Comparison of ENCODE assay signal across 24 cellular contexts in the genomic region with DNA sequence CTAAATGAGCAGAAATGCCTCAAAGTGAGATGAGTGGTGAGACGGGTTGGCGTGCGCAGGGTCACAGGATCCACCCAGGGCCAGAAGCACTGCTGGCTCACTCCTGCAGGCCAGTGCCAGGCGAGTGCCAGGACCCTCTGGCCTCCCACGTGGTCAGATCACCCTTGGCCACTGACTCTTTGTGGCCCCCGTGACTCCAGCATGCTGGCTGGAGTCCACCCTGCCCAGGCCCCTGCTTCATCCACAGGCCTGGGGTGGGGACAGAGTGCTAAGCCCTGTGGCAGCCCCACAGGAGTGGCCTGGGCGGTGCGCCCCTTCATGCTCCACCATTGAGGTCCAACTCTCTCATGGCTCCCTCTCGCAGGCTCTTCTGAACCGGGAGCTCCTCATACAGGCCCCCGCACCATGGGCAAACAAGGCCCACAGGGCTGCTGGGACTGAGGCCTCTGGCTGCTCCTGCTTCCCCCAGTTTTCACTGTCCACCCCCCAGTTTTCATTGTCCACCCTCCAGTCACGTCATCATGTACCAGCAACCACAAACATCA.
DNase-seq lines count a peak whose midpoint lies in the region; ATAC-seq, FAIRE-seq and TF ChIP-seq lines count a peak whose summit lies in the region.
"Had no signal": no experiment of that assay in that cellular context is flagged by ENCODE, and none has a peak within 500 bp of the region (broad histone marks: within the 10 kb centered on the region; RNA-seq: fewer than 3 reads in every experiment).

No MANE protein-coding gene starts in this region.

- H3K79me2 ChIP-seq in HepG2 (ENCODE audit: insufficient read depth, low read length) (peaks cover 4% of the 10 kb centered on the region), GM23338 (replicated peaks; ENCODE audit: insufficient read depth) (peaks cover 80% of the 10 kb centered on the region)

- H3K4me3 Mint-ChIP-seq in dendritic cell treated with granulocyte-macrophage colony-stimulating factor and Interleukin-4, amounts not matched to agents 40 ng/mL and 50 ng/mL, for 4 days: no peak overlapping the region
- H3K4me3 Mint-ChIP-seq in GM23338: no peak overlapping the region
- H3K4me3 Mint-ChIP-seq: CD4-positive, alpha-beta T cell; HFFc6 had no signal

- CTCF ChIA-PET in IMR-90 (lab: Yijun Ruan, JAX) (interaction anchor here (0.8 kb wide), 1 partner anchor 362 kb away, joined by 4 read pairs; no protein-coding TSS in a partner anchor), HepG2 (lab: Yijun Ruan, JAX; ENCODE audit: low intra/inter-chr PET ratio, low total read pairs) (no interaction called here)

- H2BK120ac ChIP-seq in IMR-90 (ENCODE audit: low read depth, low read length): no peak overlapping the region

- H3K27ac ChIP-seq in IMR-90 (ENCODE audit: insufficient read depth, low read length) (no peak overlapping the region), HepG2 (ENCODE audit: extremely low read length, insufficient read depth, low read length) (no peak overlapping the region), GM23338 (ENCODE audit: low read depth) (no peak overlapping the region)

- TF ChIP-seq RAD21 in IMR-90 (IDR thresholded peaks at IDR 0.05; ENCODE audit: low read length) (no peak), HepG2 (CRISPR knock-in tag; IDR thresholded peaks at IDR 0.05) (no peak)

- no peak overlapping the region for H3K18ac ChIP-seq in IMR-90 (ENCODE audit: low read depth, low read length)

- no peak overlapping the region for H2AK9ac ChIP-seq in IMR-90 (replicated peaks; ENCODE audit: low read depth, low read length, poor library complexity)

- peaks cover 33% of the 10 kb centered on the region for H3K36me3 Mint-ChIP-seq in dendritic cell treated with granulocyte-macrophage colony-stimulating factor and Interleukin-4, amounts not matched to agents 40 ng/mL and 50 ng/mL, for 4 days (ENCODE audit: low read depth)
- peaks cover 41% of the 10 kb centered on the region for H3K36me3 Mint-ChIP-seq in GM23338 (ENCODE audit: low read depth)

- intact Hi-C loops in IMR-90 (cut with micrococcal nuclease) (no loop called here), HepG2 (cut with micrococcal nuclease; ENCODE audit: unreplicated experiment) (no loop called here), sciatic nerve (cut with DNase I) (no loop called here)
- intact Hi-C loops in dendritic cell treated with granulocyte-macrophage colony-stimulating factor and Interleukin-4, amounts not matched to agents 40 ng/mL and 50 ng/mL, for 4 days (cut with micrococcal nuclease): no loop called here

- H3K4me3 ChIP-seq in IMR-90 (ENCODE audit: insufficient read depth, low read depth, low read length) (no peak overlapping the region), HepG2 (replicated peaks in 1 of 3; ENCODE audit: insufficient read depth in 1 of 3, low read depth in 2 of 3, low read length in 3 of 3) (no peak overlapping the region), GM23338 (no peak overlapping the region)

- H3K4me1 ChIP-seq in IMR-90 (ENCODE audit: control insufficient read depth, insufficient read depth, low read length): peaks cover 14% of the 10 kb centered on the region
- H3K4me1 ChIP-seq in HepG2 (ENCODE audit: insufficient read depth, low read length): peaks cover 8% of the 10 kb centered on the region
- H3K4me1 ChIP-seq in GM23338 (ENCODE audit: insufficient read depth): peaks cover 23% of the 10 kb centered on the region
- H3K4me1 ChIP-seq: BE2C had no signal

- H3K4me1 Mint-ChIP-seq in dendritic cell treated with granulocyte-macrophage colony-stimulating factor and Interleukin-4, amounts not matched to agents 40 ng/mL and 50 ng/mL, for 4 days (ENCODE audit: low read depth): peaks cover 74% of the 10 kb centered on the region
- peaks cover 29% of the 10 kb centered on the region for H3K4me1 Mint-ChIP-seq in GM23338

- no peaks in the 10 kb centered on the region for H3K27me3 Mint-ChIP-seq in dendritic cell treated with granulocyte-macrophage colony-stimulating factor and Interleukin-4, amounts not matched to agents 40 ng/mL and 50 ng/mL, for 4 days
- no peaks in the 10 kb centered on the region for H3K27me3 Mint-ChIP-seq in GM23338 (ENCODE audit: insufficient read depth, low read depth, poor library complexity)
- H3K27me3 Mint-ChIP-seq: CD4-positive, alpha-beta T cell had no signal

- H3K9me1 ChIP-seq in IMR-90 (ENCODE audit: insufficient read depth, low read length): peaks cover 26% of the 10 kb centered on the region

- dilution Hi-C loops in IMR-90 (cut with HindIII; ENCODE audit: low sequenced_read_pairs, unreplicated experiment): no loop called here

- BruUV-seq in IMR-90 (replicated peaks; lab: Mats Ljungman, UMichigan) (no TSS peak), HepG2 (replicated peaks; lab: Mats Ljungman, UMichigan) (no TSS peak)

- H2BK15ac ChIP-seq in IMR-90 (ENCODE audit: low read depth, low read length): no peak overlapping the region

- TF ChIP-seq EP300 in HepG2 (IDR thresholded peaks at IDR 0.05; ENCODE audit: low read depth in 2 of 2, low read length in 2 of 2) (no peak), HepG2 (CRISPR knock-in tag; IDR thresholded peaks at IDR 0.05; ENCODE audit: borderline replicate concordance) (no peak)

- H3K14ac ChIP-seq in IMR-90 (replicated peaks; ENCODE audit: low read depth, low read length): 0 out of 2 replicates have a peak overlapping the region, but pooled peaks have one; percentile 35

- no peak overlapping the region for H2BK20ac ChIP-seq in IMR-90 (ENCODE audit: low read depth, low read length)

- no peak overlapping the region for H4K8ac ChIP-seq in IMR-90 (ENCODE audit: low read depth in 2 of 2, low read length in 2 of 2)

- peak overlapping the region; percentile 59 for H3K27ac Mint-ChIP-seq in dendritic cell treated with granulocyte-macrophage colony-stimulating factor and Interleukin-4, amounts not matched to agents 40 ng/mL and 50 ng/mL, for 4 days
- no peak overlapping the region for H3K27ac Mint-ChIP-seq in GM23338
- H3K27ac Mint-ChIP-seq: CD4-positive, alpha-beta T cell; HFFc6 had no signal

- FAIRE-seq in HepG2 (lab: Jason Lieb, UNC): no peak
- FAIRE-seq: GM12891, H54 had no signal

- in situ Hi-C loops in IMR-90 (cut with MboI; ENCODE audit: low sequenced_read_pairs) (loop anchor here (5.0 kb wide), 1 partner anchor 38 kb away; no protein-coding TSS in a partner anchor), HepG2 (cut with HindIII; ENCODE audit: extremely low pct_ligation_motif_present, low pct_unique_long_range_greater_than_20kb) (no loop called here)

- POLR2A ChIA-PET in IMR-90 (lab: Charles Lee; ENCODE audit: unreplicated experiment): no interaction called here
- POLR2A ChIA-PET in HepG2 (lab: Yijun Ruan, JAX): no interaction called here

- H3K4me2 ChIP-seq in IMR-90 (ENCODE audit: low read depth, low read length) (no peak overlapping the region), HepG2 (ENCODE audit: low read depth, low read length) (no peak overlapping the region), GM23338 (no peak overlapping the region)

- H4K5ac ChIP-seq in IMR-90 (ENCODE audit: low read depth, low read length): no peak overlapping the region

- H3K9me3 Mint-ChIP-seq in dendritic cell treated with granulocyte-macrophage colony-stimulating factor and Interleukin-4, amounts not matched to agents 40 ng/mL and 50 ng/mL, for 4 days: no peaks in the 10 kb centered on the region
- H3K9me3 Mint-ChIP-seq in GM23338: peaks cover 29% of the 10 kb centered on the region
- H3K9me3 Mint-ChIP-seq: CD4-positive, alpha-beta T cell; HFFc6 had no signal

- no peak overlapping the region for H3K56ac ChIP-seq in IMR-90 (ENCODE audit: extremely low read depth, insufficient read depth, low read length)

- H3K9me3 ChIP-seq in IMR-90 (ENCODE audit: control insufficient read depth, insufficient read depth, low read length) (no peaks in the 10 kb centered on the region), HepG2 (ENCODE audit: low read length) (no peaks in the 10 kb centered on the region)
- H3K9me3 ChIP-seq: BE2C had no signal

- H2BK5ac ChIP-seq in IMR-90 (ENCODE audit: low read depth, low read length, poor library complexity, severe bottlenecking): no peak overlapping the region

- TF ChIP-seq POLR2A in IMR-90 (IDR thresholded peaks at IDR 0.05; ENCODE audit: low read depth, low read length) (no peak), HepG2 (IDR thresholded peaks at IDR 0.05; ENCODE audit: insufficient read depth in 1 of 2, low read depth in 2 of 2, low read length in 2 of 2) (no peak)

- H3K79me1 ChIP-seq in IMR-90 (ENCODE audit: low read depth in 1 of 2, low read length in 2 of 2): peaks cover 24 to 49% of the 10 kb centered on the region in 2 experiments

- 97% methylated on average over 5 of the region's 12 CpGs; no CpG with 5 or more reads in 1 of the 2 experiments for WGBS in IMR-90 (ENCODE audit: extremely low coverage in 2 of 2, insufficient read length in 1 of 2), 2 experiments
- WGBS in HepG2 (ENCODE audit: low lambda C conversion rate): 96% methylated on average over 12 of the region's 12 CpGs

- TF ChIP-seq CTCF in IMR-90 (conservative IDR thresholded peaks at IDR 0.05; ENCODE audit: low read depth, low read length) (no peak), HepG2 (CRISPR knock-in tag; IDR thresholded peaks at IDR 0.05) (no peak), GM23338 (conservative IDR thresholded peaks at IDR 0.05; ENCODE audit: low read depth in 2 of 2) (no peak)

- H3K36me3 ChIP-seq in IMR-90 (ENCODE audit: control insufficient read depth, insufficient read depth, low read length): no peaks in the 10 kb centered on the region; the same call in 1 of the 2 replicates
- peaks cover 0 to under 1% of the 10 kb centered on the region in 2 experiments; a peak in 2 of 5 replicates for H3K36me3 ChIP-seq in HepG2 (replicated peaks in 1 of 2; ENCODE audit: control insufficient read depth in 1 of 2, insufficient read depth in 2 of 2, low read length in 2 of 2)
- 0 out of 2 replicates have a peak, but pooled peaks cover 5% of the 10 kb centered on the region for H3K36me3 ChIP-seq in GM23338 (ENCODE audit: insufficient read depth)
- H3K36me3 ChIP-seq: BE2C had no signal

- no peaks in the 10 kb centered on the region for H3K9me2 ChIP-seq in GM23338 (ENCODE audit: insufficient read depth)

- no peak overlapping the region for H3K9ac ChIP-seq in IMR-90 (ENCODE audit: low read depth, low read length)
- no peak overlapping the region for H3K9ac ChIP-seq in HepG2 (ENCODE audit: insufficient read depth, low read depth, low read length)

- H3K23ac ChIP-seq in IMR-90 (ENCODE audit: low read depth, low read length): no peak overlapping the region

- ATAC-seq in IMR-90 (ENCODE audit: low read depth): no peak
- peak; percentile 44 for ATAC-seq in HepG2
- peak; percentile 36 for ATAC-seq in sciatic nerve
- ATAC-seq in GM23338: no peak
- ATAC-seq in GM21447 (IDR thresholded peaks at IDR 0.05; ENCODE audit: unreplicated experiment): no peak
- ATAC-seq in GM18909 (IDR thresholded peaks at IDR 0.05; ENCODE audit: poor library complexity, unreplicated experiment): no peak
- ATAC-seq: SK-N-SH treated with all-trans-retinoic acid at 6 μM for 48 hours had no signal

- H2AK5ac ChIP-seq in IMR-90 (ENCODE audit: low read depth, low read length): peak overlapping the region; percentile 36; the same call in 1 of the 2 replicates

- DNase-seq in IMR-90 (no peak), HepG2 (ENCODE audit: low spot score) (no peak), sciatic nerve (ENCODE audit: low spot score) (no peak), GM23338 (ENCODE audit: low spot score) (no peak), NCI-H524 treated with DMSO at 0.1 percent for 48 hours (lab: John Stamatoyannopoulos, UW) (no peak)
- DNase-seq: BE2C; CD4-positive, alpha-beta T cell; COR-L47; DND-41; HFFc6; MM.1S; NCI-H1048; NCI-H1436; NCI-H187 treated with DMSO at 0.1 percent for 48 hours; NCI-H2107; NCI-H2227 treated with DMSO at 0.1 percent for 48 hours; NCI-H510A; NCI-H748 treated with DMSO at 0.1 percent for 48 hours had no signal

- H3F3A ChIP-seq in GM23338 (replicated peaks; ENCODE audit: low read depth): no peaks in the 10 kb centered on the region

- no peak overlapping the region for H3K4ac ChIP-seq in IMR-90 (ENCODE audit: low read depth, low read length)

- H3K27me3 ChIP-seq in IMR-90 (ENCODE audit: control insufficient read depth, insufficient read depth, low read length) (no peaks in the 10 kb centered on the region), HepG2 (ENCODE audit: control insufficient read depth in 1 of 2, insufficient read depth in 2 of 2, low read length in 2 of 2) (no peaks in the 10 kb centered on the region), GM23338 (ENCODE audit: insufficient read depth) (no peaks in the 10 kb centered on the region)
- H3K27me3 ChIP-seq: BE2C had no signal

- no peak overlapping the region for H4K91ac ChIP-seq in IMR-90 (ENCODE audit: insufficient read depth, low read depth, low read length)

- peaks cover 25% of the 10 kb centered on the region for H4K20me1 ChIP-seq in IMR-90 (ENCODE audit: insufficient read depth, low read length)
- H4K20me1 ChIP-seq in HepG2 (ENCODE audit: insufficient read depth, low read length): no peaks in the 10 kb centered on the region
- peaks cover 6% of the 10 kb centered on the region; the same call in 1 of the 2 replicates for H4K20me1 ChIP-seq in GM23338 (replicated peaks; ENCODE audit: insufficient read depth)

- H2AFZ ChIP-seq in IMR-90 (replicated peaks; ENCODE audit: low read length, poor library complexity) (no peak overlapping the region), HepG2 (ENCODE audit: low read length) (no peak overlapping the region), GM23338 (no peak overlapping the region)

Comparison
In these comparisons a context has a peak if more than half of its experiments do, and no peak if none do; other contexts are left out.
1. ATAC-seq: peak in HepG2 (single experiment) and sciatic nerve (single experiment); none in IMR-90 (single experiment), GM23338 (single experiment), GM21447 (single experiment) and GM18909 (single experiment).